In the genomic region with DNA sequence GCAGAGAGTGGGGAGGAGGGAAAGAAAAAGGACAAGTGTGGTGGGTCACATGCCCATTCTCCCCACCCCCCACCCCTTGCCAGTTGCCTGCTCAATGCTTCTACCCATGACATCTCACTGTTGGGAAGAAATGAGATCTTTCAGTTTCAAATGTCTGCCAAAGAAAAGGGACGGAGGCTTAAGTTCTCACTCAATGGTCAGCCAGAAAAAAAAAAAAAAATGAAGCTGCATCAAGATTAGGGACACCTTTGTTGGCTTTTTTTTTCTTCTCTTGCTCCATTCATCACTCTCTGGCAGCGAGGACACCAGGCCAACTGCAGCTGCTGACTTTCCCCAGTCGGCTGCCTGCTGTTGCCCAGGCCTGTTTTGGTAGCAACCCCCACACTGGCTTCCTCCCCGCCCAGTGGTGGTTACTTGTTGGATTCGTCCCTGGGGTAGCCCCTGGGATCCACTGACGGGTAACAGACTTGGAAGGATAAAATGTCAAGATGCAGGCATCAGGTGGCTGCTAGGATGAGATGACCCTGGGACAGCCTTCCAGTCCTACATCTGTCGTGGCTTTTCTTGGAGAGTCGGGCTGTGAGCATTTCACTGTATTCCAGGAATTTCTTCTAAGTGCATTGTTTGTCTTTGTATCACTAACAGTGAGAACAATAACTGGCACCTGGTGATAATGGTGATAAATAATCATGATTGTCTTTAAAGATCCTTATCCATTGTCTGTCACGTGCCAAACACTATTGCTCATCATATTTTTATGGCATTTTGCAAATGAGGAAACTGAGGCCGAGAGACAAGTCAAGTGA, we compare ENCODE assay signal across 13 cellular contexts. TPM values are rescaled to one million over a fixed set of nuclear protein-coding genes. Genes with fewer than 3 reads are reported as not detected.
DNase-seq lines count a peak whose midpoint lies in the region; ATAC-seq and TF ChIP-seq lines count a peak whose summit lies in the region.
"Had no signal": no experiment of that assay in that cellular context is flagged by ENCODE, and none has a peak within 500 bp of the region (broad histone marks: within the 10 kb centered on the region; RNA-seq: fewer than 3 reads in every experiment).

No MANE protein-coding gene starts in this region.

- H3F3A ChIP-seq in neural progenitor cell (ENCODE audit: low read depth) = peaks cover 38% of the 10 kb centered on the region

- WGBS in ectodermal cell, 2 experiments = 22 to 29% methylated on average over 10 of the region's 10 CpGs

- peak overlapping the region; percentile 73 for H3K4me2 ChIP-seq in neural progenitor cell

- H3K27ac Mint-ChIP-seq in Calu3 (ENCODE audit: unreplicated experiment) = peak overlapping the region; percentile 97
- peak overlapping the region; percentile 76 for H3K27ac Mint-ChIP-seq in neural progenitor cell
- no peak overlapping the region for H3K27ac Mint-ChIP-seq in endothelial cell (ENCODE audit: unreplicated experiment)

- H4K20me1 ChIP-seq in neural progenitor cell (ENCODE audit: low read depth) = peaks cover 37% of the 10 kb centered on the region

- intact Hi-C loops in Calu3 (cut with micrococcal nuclease; ENCODE audit: unreplicated experiment) = loop anchor here (1.0 kb wide), 1 partner anchor 16 kb away; no protein-coding TSS in a partner anchor

- peaks cover 90% of the 10 kb centered on the region for H3K4me1 Mint-ChIP-seq in Calu3 (ENCODE audit: low read depth, unreplicated experiment)
- peaks cover 47% of the 10 kb centered on the region for H3K4me1 Mint-ChIP-seq in neural progenitor cell
- peaks cover 7% of the 10 kb centered on the region for H3K4me1 Mint-ChIP-seq in endothelial cell (ENCODE audit: unreplicated experiment)
- no peaks in the 10 kb centered on the region for H3K4me1 Mint-ChIP-seq in activated T-cell treated with anti-CD3 and anti-CD28 coated beads, Interleukin-2, amount 50 U/mL, for 4 hours (ENCODE audit: low read depth)

- no peak for TF ChIP-seq CTCF in Calu3 (IDR thresholded peaks at IDR 0.05; ENCODE audit: unreplicated experiment)
- TF ChIP-seq CTCF in neural progenitor cell (IDR thresholded peaks at IDR 0.05) = no peak
- TF ChIP-seq CTCF in endothelial cell (IDR thresholded peaks at IDR 0.05; ENCODE audit: unreplicated experiment) = no peak

- BruUV-seq in Calu3 (replicated peaks; lab: Mats Ljungman, UMichigan) = no TSS peak

- H3K27ac ChIP-seq in ectodermal cell (ENCODE audit: insufficient read depth, low read depth, low read length, poor library complexity, severe bottlenecking) = peak overlapping the region; percentile 80
- no peak overlapping the region for H3K27ac ChIP-seq in neural progenitor cell
- H3K27ac ChIP-seq: esophagus squamous epithelium, suprapubic skin had no signal

- peaks cover 23% of the 10 kb centered on the region for H3K79me2 ChIP-seq in neural progenitor cell (ENCODE audit: low read depth)

- no peak for ATAC-seq in activated T-cell treated with anti-CD3 and anti-CD28 coated beads, Interleukin-2, amount 50 U/mL, for 4 hours
- ATAC-seq: left lobe of liver had no signal

- H3K27me3 ChIP-seq in ectodermal cell (ENCODE audit: control insufficient read depth, insufficient read depth, low read length, poor library complexity, severe bottlenecking) = no peaks in the 10 kb centered on the region
- no peaks in the 10 kb centered on the region for H3K27me3 ChIP-seq in neural progenitor cell
- H3K27me3 ChIP-seq: suprapubic skin had no signal

- H3K9me3 Mint-ChIP-seq in Calu3 (ENCODE audit: low read depth, unreplicated experiment) (no peaks in the 10 kb centered on the region), neural progenitor cell (no peaks in the 10 kb centered on the region), endothelial cell (ENCODE audit: unreplicated experiment) (no peaks in the 10 kb centered on the region)
- no peaks in the 10 kb centered on the region for H3K9me3 Mint-ChIP-seq in activated T-cell treated with anti-CD3 and anti-CD28 coated beads, Interleukin-2, amount 50 U/mL, for 4 hours

- no peaks in the 10 kb centered on the region for H3K36me3 ChIP-seq in ectodermal cell (ENCODE audit: control insufficient read depth, insufficient read depth, low read length)
- no peaks in the 10 kb centered on the region for H3K36me3 ChIP-seq in neural progenitor cell
- H3K36me3 ChIP-seq: esophagus squamous epithelium, suprapubic skin had no signal

- no peaks in the 10 kb centered on the region for H3K27me3 Mint-ChIP-seq in Calu3 (ENCODE audit: unreplicated experiment)
- peaks cover 3% of the 10 kb centered on the region for H3K27me3 Mint-ChIP-seq in neural progenitor cell (ENCODE audit: insufficient read depth, low read depth)
- peaks cover 3% of the 10 kb centered on the region for H3K27me3 Mint-ChIP-seq in endothelial cell (ENCODE audit: unreplicated experiment)
- H3K27me3 Mint-ChIP-seq in activated T-cell treated with anti-CD3 and anti-CD28 coated beads, Interleukin-2, amount 50 U/mL, for 4 hours (ENCODE audit: low read depth) = peaks cover 3% of the 10 kb centered on the region

- no peak overlapping the region for H3K9ac ChIP-seq in neural progenitor cell

- H3K4me3 Mint-ChIP-seq in Calu3 (ENCODE audit: low read depth, unreplicated experiment) (peak overlapping the region; percentile 71), neural progenitor cell (peak overlapping the region; percentile 27), endothelial cell (ENCODE audit: unreplicated experiment) (no peak overlapping the region)
- H3K4me3 Mint-ChIP-seq in activated T-cell treated with anti-CD3 and anti-CD28 coated beads, Interleukin-2, amount 50 U/mL, for 4 hours = no peak overlapping the region

- CTCF ChIA-PET in Calu3 (lab: Charles Lee) = interaction anchor here (0.6 to 2.9 kb wide), 9 partner anchors 10 to 732 kb away, joined by 3 to 37 read pairs (median 8); a partner anchor contains a TSS

- H3K9me3 ChIP-seq in ectodermal cell (ENCODE audit: control insufficient read depth, low read length) (no peaks in the 10 kb centered on the region), neural progenitor cell (ENCODE audit: low read depth) (no peaks in the 10 kb centered on the region)
- H3K9me3 ChIP-seq: esophagus squamous epithelium, suprapubic skin had no signal

- no peak overlapping the region for H3K4me3 ChIP-seq in ectodermal cell (ENCODE audit: insufficient read depth, low read depth, low read length)
- H3K4me3 ChIP-seq in neural progenitor cell = peak overlapping the region; percentile 22
- H3K4me3 ChIP-seq: esophagus squamous epithelium, suprapubic skin had no signal

- DNase-seq in Calu3 (no peak), NCI-H2171 treated with DMSO at 0.1 percent for 48 hours (lab: John Stamatoyannopoulos, UW) (peak; percentile 61), neural progenitor cell (ENCODE audit: low spot score) (peak; percentile 50), endothelial cell (ENCODE audit: low spot score) (no peak), NCI-H510A (lab: John Stamatoyannopoulos, UW) (no peak), NCI-H2029 (lab: John Stamatoyannopoulos, UW) (no peak)
- no peak for DNase-seq in activated T-cell treated with anti-CD3 and anti-CD28 coated beads, Interleukin-2, amount 50 U/mL, for 4 hours
- DNase-seq: activated CD8-positive, alpha-beta memory T cell treated with anti-CD3 and anti-CD28 coated beads for 24 hours; esophagus squamous epithelium; NCI-H226 had no signal

- no peak overlapping the region for H2AFZ ChIP-seq in neural progenitor cell (replicated peaks)

- peaks cover 44% of the 10 kb centered on the region for H3K4me1 ChIP-seq in ectodermal cell (ENCODE audit: control insufficient read depth, insufficient read depth, low read length)
- H3K4me1 ChIP-seq in neural progenitor cell = peaks cover 32% of the 10 kb centered on the region

- peaks cover 78% of the 10 kb centered on the region for H3K36me3 Mint-ChIP-seq in Calu3 (ENCODE audit: insufficient read depth, unreplicated experiment)
- no peaks in the 10 kb centered on the region for H3K36me3 Mint-ChIP-seq in neural progenitor cell
- H3K36me3 Mint-ChIP-seq in endothelial cell (ENCODE audit: low read depth, unreplicated experiment) = no peaks in the 10 kb centered on the region
- no peaks in the 10 kb centered on the region for H3K36me3 Mint-ChIP-seq in activated T-cell treated with anti-CD3 and anti-CD28 coated beads, Interleukin-2, amount 50 U/mL, for 4 hours (ENCODE audit: insufficient read depth)

RNA-seq across cellular contexts. Expression of a gene that starts 9.1 kb away (rescaled TPM):
- total RNA-seq in Calu3 (2022) = 190 TPM in 2 replicates
- polyA plus RNA-seq in ectodermal cell (2013, experiment 1 of 4) = 21.7 TPM
- 16.5 TPM for polyA plus RNA-seq in ectodermal cell (2013, experiment 2 of 4)
- polyA plus RNA-seq in ectodermal cell (2013, experiment 3 of 4) = 15.1 TPM
- polyA plus RNA-seq in ectodermal cell (2013, experiment 4 of 4) = 14.3 TPM
- 6.3 and 6.7 TPM in 2 replicates for total RNA-seq in neural progenitor cell (ENCODE audit: low replicate concordance)
- 1.1 TPM for total RNA-seq in endothelial cell (ENCODE audit: unreplicated experiment)
- total RNA-seq in activated T-cell treated with anti-CD3 and anti-CD28 coated beads, Interleukin-2, amount 50 U/mL, for 4 hours = 1 to 10 TPM in 2 of 3 donors, under 1 TPM in 1; 0.86 to 5.0 (median 1.7) TPM

Comparison
In these comparisons a context has a peak if more than half of its experiments do, and no peak if none do; other contexts are left out.
1. DNase-seq: peak in NCI-H2171 treated with DMSO at 0.1 percent for 48 hours (single experiment) and neural progenitor cell (single experiment); none in Calu3 (single experiment), endothelial cell (single experiment), activated T-cell treated with anti-CD3 and anti-CD28 coated beads, Interleukin-2, amount 50 U/mL, for 4 hours (single experiment), NCI-H510A (single experiment) and NCI-H2029 (single experiment).
2. H3K4me3 Mint-ChIP-seq: peak in Calu3 (single experiment) and neural progenitor cell (single experiment); none in endothelial cell (single experiment) and activated T-cell treated with anti-CD3 and anti-CD28 coated beads, Interleukin-2, amount 50 U/mL, for 4 hours (single experiment).
3. RNA of a gene that starts 9.1 kb away (total RNA-seq): 190 TPM in Calu3; 6.3 to 6.7 TPM in neural progenitor cell, 0.86 to 5.0 TPM in activated T-cell treated with anti-CD3 and anti-CD28 coated beads, Interleukin-2, amount 50 U/mL, for 4 hours and 1.1 TPM in endothelial cell (single experiment); every median in the first group is over 10 times any median in the second.